In the genomic region with DNA sequence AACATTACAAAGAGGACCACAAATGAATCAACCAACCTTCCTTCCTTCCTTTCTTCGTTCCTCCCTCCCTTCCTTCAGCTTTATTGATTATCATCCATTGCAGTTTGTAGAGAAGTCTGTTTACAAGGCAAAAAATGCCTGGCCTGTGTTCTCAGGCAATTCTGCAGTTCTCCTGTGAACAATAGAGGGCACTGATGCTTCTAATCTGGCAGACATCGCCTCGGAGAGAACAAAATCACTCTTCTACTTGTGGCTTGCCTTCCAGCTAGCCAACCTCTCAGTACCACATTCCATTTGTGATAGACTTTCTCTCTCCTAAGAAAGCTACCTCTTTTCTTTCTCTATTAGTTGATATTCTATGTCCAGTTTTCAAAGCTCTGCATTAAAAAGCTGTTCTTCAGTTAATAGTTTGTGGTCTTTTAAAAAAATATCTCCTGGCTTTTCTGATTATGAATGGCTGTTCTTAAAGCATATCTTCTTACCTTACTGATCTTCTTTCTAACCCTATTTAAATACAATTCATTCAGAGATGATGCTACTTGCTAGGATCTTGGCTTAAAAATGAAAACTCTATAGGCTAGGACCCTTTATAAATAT, we compare ENCODE assay signal across 8 cellular contexts. TPM values are rescaled to one million over a fixed set of nuclear protein-coding genes. Genes with fewer than 3 reads are reported as not detected.
DNase-seq lines count a peak whose midpoint lies in the region; ATAC-seq and TF ChIP-seq lines count a peak whose summit lies in the region.

No MANE protein-coding gene starts in this region.

- H3K4me1 ChIP-seq in parathyroid adenoma = no peaks in the 10 kb centered on the region

- no peak overlapping the region for H3K4me3 ChIP-seq in SK-N-MC
- no peak overlapping the region for H3K4me3 ChIP-seq in parathyroid adenoma (ENCODE audit: low read depth, low read length)

- no peak overlapping the region for H3K4me2 ChIP-seq in parathyroid adenoma (ENCODE audit: low read length)

- H3K36me3 ChIP-seq in SK-N-MC (ENCODE audit: insufficient read depth, low read length) (no peaks in the 10 kb centered on the region), parathyroid adenoma (ENCODE audit: control insufficient read depth, insufficient read depth, low read length) (no peaks in the 10 kb centered on the region)

- H3K9ac ChIP-seq in SK-N-MC (ENCODE audit: insufficient read length) = no peak overlapping the region
- no peak overlapping the region for H3K9ac ChIP-seq in parathyroid adenoma

- peaks cover 2% of the 10 kb centered on the region for H3K9me3 Mint-ChIP-seq in activated naive CD8-positive, alpha-beta T cell treated with anti-CD3 and anti-CD28 coated beads for 36 hours

- intact Hi-C loops in posterior vena cava (cut with DNase I) = no loop called here

- peak; percentile 44 for TF ChIP-seq CTCF in parathyroid adenoma (IDR thresholded peaks at IDR 0.05)

- H3K9me3 ChIP-seq in SK-N-MC (ENCODE audit: low read depth, low read length) (no peaks in the 10 kb centered on the region), parathyroid adenoma (ENCODE audit: control insufficient read depth, low read length) (no peaks in the 10 kb centered on the region)

- H3K27ac ChIP-seq in SK-N-MC = no peak overlapping the region
- H3K27ac ChIP-seq in parathyroid adenoma = no peak overlapping the region

- no peak overlapping the region for H3K4me3 Mint-ChIP-seq in activated naive CD8-positive, alpha-beta T cell treated with anti-CD3 and anti-CD28 coated beads for 36 hours

- no peaks in the 10 kb centered on the region for H3K4me1 Mint-ChIP-seq in activated naive CD8-positive, alpha-beta T cell treated with anti-CD3 and anti-CD28 coated beads for 36 hours

- H3K27me3 ChIP-seq in parathyroid adenoma (ENCODE audit: control insufficient read depth, insufficient read depth, low read length) = no peaks in the 10 kb centered on the region

- peaks cover 4% of the 10 kb centered on the region for H3K27me3 Mint-ChIP-seq in activated naive CD8-positive, alpha-beta T cell treated with anti-CD3 and anti-CD28 coated beads for 36 hours

- ATAC-seq in GM21515 (IDR thresholded peaks at IDR 0.05; ENCODE audit: unreplicated experiment) = peak; percentile 55

- DNase-seq in AML-193 (lab: John Stamatoyannopoulos, UW) (peak; percentile 1 to 5), NCI-H1092 treated with DMSO at 0.1 percent for 48 hours (lab: John Stamatoyannopoulos, UW) (peak; percentile 90), SK-N-MC (ENCODE audit: low read depth, low spot score) (peak; percentile 18), fibroblast of the conjunctiva (ENCODE audit: low read depth) (peak; percentile 38), posterior vena cava (ENCODE audit: low spot score) (no peak)
- DNase-seq in activated naive CD8-positive, alpha-beta T cell treated with anti-CD3 and anti-CD28 coated beads for 36 hours = no peak

- H3K36me3 Mint-ChIP-seq in activated naive CD8-positive, alpha-beta T cell treated with anti-CD3 and anti-CD28 coated beads for 36 hours = no peaks in the 10 kb centered on the region

- peaks cover 2% of the 10 kb centered on the region for H3K79me2 ChIP-seq in parathyroid adenoma

- H3K27ac Mint-ChIP-seq in activated naive CD8-positive, alpha-beta T cell treated with anti-CD3 and anti-CD28 coated beads for 36 hours = no peak overlapping the region

- H2AFZ ChIP-seq in parathyroid adenoma = no peak overlapping the region

RNA-seq across cellular contexts. Expression of gene ESRRG, which starts 26.9 kb away (rescaled TPM):
- total RNA-seq in activated naive CD8-positive, alpha-beta T cell treated with anti-CD3 and anti-CD28 coated beads for 36 hours = not detected
- total RNA-seq in posterior vena cava = under 1 TPM in 1 of 2 donors, not detected in 1; 0.09 TPM

Comparison
In these comparisons a context has a peak if more than half of its experiments do, and no peak if none do; other contexts are left out.
1. DNase-seq: peak in AML-193 (2 of 2), NCI-H1092 treated with DMSO at 0.1 percent for 48 hours (single experiment), SK-N-MC (single experiment) and fibroblast of the conjunctiva (single experiment); none in activated naive CD8-positive, alpha-beta T cell treated with anti-CD3 and anti-CD28 coated beads for 36 hours (single experiment) and posterior vena cava (single experiment).